In genomic region chr6:14231071-14231483, GRCh38 we compare ENCODE assay signal across 20 cellular contexts.
DNase-seq lines count a peak whose midpoint lies in the region; ATAC-seq lines count a peak whose summit lies in the region.
"Had no signal": no experiment of that assay in that cellular context is flagged by ENCODE, and none has a peak within 500 bp of the region (broad histone marks: within the 10 kb centered on the region; RNA-seq: fewer than 3 reads in every experiment).

No MANE protein-coding gene starts in this region.

- peaks cover 0 to 4% (median 0%) of the 10 kb centered on the region in 5 donors for H3K27me3 Mint-ChIP-seq in naive thymus-derived CD8-positive, alpha-beta T cell
- H3K27me3 Mint-ChIP-seq: IgD-negative memory B cell had no signal

- no peak overlapping the region for H3K27ac Mint-ChIP-seq in naive thymus-derived CD8-positive, alpha-beta T cell
- H3K27ac Mint-ChIP-seq in activated naive CD4-positive, alpha-beta T cell treated with anti-CD3 and anti-CD28 coated beads, Interleukin-2, amount 50 U/mL, for 72 hours: no peak overlapping the region

- POLR2A ChIA-PET in naive thymus-derived CD8-positive, alpha-beta T cell (lab: Charles Lee): no interaction called here

- H3K4me1 Mint-ChIP-seq in naive thymus-derived CD8-positive, alpha-beta T cell: peaks cover 13 to 26% (median 24%) of the 10 kb centered on the region in 4 donors

- H3K4me3 Mint-ChIP-seq in naive thymus-derived CD8-positive, alpha-beta T cell: no peak overlapping the region
- H3K4me3 Mint-ChIP-seq: CD8-positive, alpha-beta T cell; IgD-negative memory B cell had no signal

- H3K9me3 Mint-ChIP-seq in naive thymus-derived CD8-positive, alpha-beta T cell: peaks cover 0 to 3% (median 0%) of the 10 kb centered on the region in 9 donors
- H3K9me3 Mint-ChIP-seq in activated naive CD4-positive, alpha-beta T cell treated with anti-CD3 and anti-CD28 coated beads, Interleukin-2, amount 50 U/mL, for 72 hours: peaks cover 0 to 11% of the 10 kb centered on the region in 2 donors
- H3K9me3 Mint-ChIP-seq: CD8-positive, alpha-beta T cell had no signal

- H3K36me3 Mint-ChIP-seq in naive thymus-derived CD8-positive, alpha-beta T cell: no peaks in the 10 kb centered on the region
- peaks cover 0 to 15% of the 10 kb centered on the region in 2 donors for H3K36me3 Mint-ChIP-seq in activated naive CD4-positive, alpha-beta T cell treated with anti-CD3 and anti-CD28 coated beads, Interleukin-2, amount 50 U/mL, for 72 hours
- H3K36me3 Mint-ChIP-seq: CD8-positive, alpha-beta T cell had no signal

- no peak for ATAC-seq in naive thymus-derived CD8-positive, alpha-beta T cell
- ATAC-seq in activated naive CD4-positive, alpha-beta T cell treated with anti-CD3 and anti-CD28 coated beads, Interleukin-2, amount 50 U/mL, for 72 hours: no peak
- ATAC-seq: A549; CD8-positive, alpha-beta T cell; Right ventricle myocardium inferior had no signal

- peak; percentile 91 for DNase-seq in DMS79 treated with DMSO at 0.1 percent for 48 hours (lab: John Stamatoyannopoulos, UW)
- DNase-seq in NCI-H2227 (lab: John Stamatoyannopoulos, UW; ENCODE audit: unreplicated experiment): peak; percentile 23
- DNase-seq in left kidney (ENCODE audit: low read depth, low spot score): peak; percentile 29
- peak; percentile 96 for DNase-seq in renal cortical epithelial cell (ENCODE audit: low read depth)
- no peak for DNase-seq in naive thymus-derived CD8-positive, alpha-beta T cell
- DNase-seq in activated naive CD4-positive, alpha-beta T cell treated with anti-CD3 and anti-CD28 coated beads, Interleukin-2, amount 50 U/mL, for 72 hours (ENCODE audit: low spot score in 2 of 2): no peak
- DNase-seq in SW 1271 (lab: John Stamatoyannopoulos, UW): no peak
- no peak for DNase-seq in OCI-M2 (lab: John Stamatoyannopoulos, UW; ENCODE audit: unreplicated experiment)
- DNase-seq: Calu3; CD8-positive, alpha-beta T cell; DMS53; Kasumi-1; NCI-H1105; NCI-H1694; NCI-H2171; NCI-H446 treated with DMSO at 0.1 percent for 48 hours; NCI-H69 had no signal

Comparison
In these comparisons a context has a peak if more than half of its experiments do, and no peak if none do; other contexts are left out.
1. DNase-seq: peak in DMS79 treated with DMSO at 0.1 percent for 48 hours (single experiment), NCI-H2227 (single experiment), left kidney (single experiment) and renal cortical epithelial cell (single experiment); none in naive thymus-derived CD8-positive, alpha-beta T cell (0 of 10), activated naive CD4-positive, alpha-beta T cell treated with anti-CD3 and anti-CD28 coated beads, Interleukin-2, amount 50 U/mL, for 72 hours (0 of 2), SW 1271 (0 of 2) and OCI-M2 (single experiment).